ENCODE assay signal across 15 cellular contexts in the genomic region with DNA sequence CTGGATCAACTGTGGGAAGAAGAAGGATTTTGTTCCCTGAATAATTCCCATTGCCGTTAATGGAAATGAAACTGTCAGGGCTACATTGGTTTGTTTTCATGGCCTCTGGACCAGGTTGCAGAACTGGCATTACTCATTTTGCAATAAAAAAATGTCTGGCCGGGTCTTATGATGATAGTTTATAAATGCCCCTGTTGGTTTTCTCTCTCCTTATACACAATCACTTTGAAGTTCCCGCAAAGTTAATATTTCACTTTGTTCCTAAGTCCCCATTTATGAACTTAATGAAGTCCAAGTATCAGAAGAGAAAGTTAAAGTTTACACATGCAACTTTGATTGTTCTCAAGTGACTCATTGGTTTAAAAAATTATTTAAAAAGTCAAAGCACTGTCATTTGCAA.
A peak's percentile ranks its signal among the peaks of the same experiment; 100 is the strongest.
DNase-seq lines count a peak whose midpoint lies in the region; ATAC-seq and TF ChIP-seq lines count a peak whose summit lies in the region.
"Had no signal": no experiment of that assay in that cellular context is flagged by ENCODE, and none has a peak within 500 bp of the region (broad histone marks: within the 10 kb centered on the region; RNA-seq: fewer than 3 reads in every experiment).

No MANE protein-coding gene starts in this region.

- DNase-seq in RWPE2 (ENCODE audit: low spot score) (no peak), kidney tubule cell (ENCODE audit: low spot score) (peak; percentile 89), Peyer's patch (no peak), islet precursor cell (no peak)
- no peak for DNase-seq in activated CD4-positive, CD25-positive, alpha-beta regulatory T cell treated with anti-CD3 and anti-CD28 coated beads, Interleukin-2, amount 50 U/mL, for 72 hours
- DNase-seq: DMS153, GDM1, MV-4-11, NCI-H1694 treated with DMSO at 0.1 percent for 48 hours, Right ventricle myocardium superior had no signal

- H3K4me1 Mint-ChIP-seq in nephron: peaks cover 17% of the 10 kb centered on the region
- H3K4me1 Mint-ChIP-seq: CD14-positive monocyte had no signal

- H3K36me3 Mint-ChIP-seq in nephron (ENCODE audit: low read depth): no peaks in the 10 kb centered on the region

- H3K9me3 Mint-ChIP-seq in nephron: no peaks in the 10 kb centered on the region

- no peaks in the 10 kb centered on the region for H3K9me3 ChIP-seq in RWPE2 (ENCODE audit: severe bottlenecking)
- H3K9me3 ChIP-seq in Peyer's patch: no peaks in the 10 kb centered on the region
- H3K9me3 ChIP-seq: HAP-1 had no signal

- no peak for TF ChIP-seq POLR2A in Peyer's patch (IDR thresholded peaks at IDR 0.05)

- H3K27me3 ChIP-seq in RWPE2 (ENCODE audit: insufficient read depth, poor library complexity, severe bottlenecking): no peaks in the 10 kb centered on the region
- H3K27me3 ChIP-seq in Peyer's patch: no peaks in the 10 kb centered on the region

- H3K27ac Mint-ChIP-seq in nephron: peak overlapping the region; percentile 70 to 92 (median 87)
- H3K27ac Mint-ChIP-seq: CD14-positive monocyte had no signal

- ATAC-seq in RWPE2 (ENCODE audit: low read depth) (no peak), HG03469 (IDR thresholded peaks at IDR 0.05; ENCODE audit: unreplicated experiment) (no peak)
- ATAC-seq: K562 had no signal

- TF ChIP-seq CTCF in RWPE2 (IDR thresholded peaks at IDR 0.05; ENCODE audit: poor library complexity, severe bottlenecking): no peak
- TF ChIP-seq CTCF in nephron (IDR thresholded peaks at IDR 0.05; ENCODE audit: unreplicated experiment in 3 of 3): no peak
- no peak for TF ChIP-seq CTCF in Peyer's patch (IDR thresholded peaks at IDR 0.05)

- peaks cover 12% of the 10 kb centered on the region for H3K27me3 Mint-ChIP-seq in nephron (ENCODE audit: low read depth)

- H3K4me1 ChIP-seq in RWPE2 (ENCODE audit: insufficient read depth, poor library complexity, severe bottlenecking): peaks cover 9% of the 10 kb centered on the region
- no peaks in the 10 kb centered on the region for H3K4me1 ChIP-seq in Peyer's patch

- no peak overlapping the region for H3K4me3 Mint-ChIP-seq in nephron
- H3K4me3 Mint-ChIP-seq: CD14-positive monocyte had no signal

- H3K36me3 ChIP-seq in RWPE2 (ENCODE audit: low read depth) (no peaks in the 10 kb centered on the region), Peyer's patch (no peaks in the 10 kb centered on the region)
- H3K36me3 ChIP-seq: HAP-1 had no signal

- H3K27ac ChIP-seq in RWPE2 (ENCODE audit: poor library complexity, severe bottlenecking): peak overlapping the region; percentile 56
- peak overlapping the region in 2 of 4 donors; percentile 49 to 70 for H3K27ac ChIP-seq in Peyer's patch

- H3K4me3 ChIP-seq in RWPE2 (ENCODE audit: severe bottlenecking) (no peak overlapping the region), Peyer's patch (no peak overlapping the region)
- H3K4me3 ChIP-seq: HAP-1, K562 had no signal
